Comparison of ENCODE assay signal across 1 cellular context in the genomic region with DNA sequence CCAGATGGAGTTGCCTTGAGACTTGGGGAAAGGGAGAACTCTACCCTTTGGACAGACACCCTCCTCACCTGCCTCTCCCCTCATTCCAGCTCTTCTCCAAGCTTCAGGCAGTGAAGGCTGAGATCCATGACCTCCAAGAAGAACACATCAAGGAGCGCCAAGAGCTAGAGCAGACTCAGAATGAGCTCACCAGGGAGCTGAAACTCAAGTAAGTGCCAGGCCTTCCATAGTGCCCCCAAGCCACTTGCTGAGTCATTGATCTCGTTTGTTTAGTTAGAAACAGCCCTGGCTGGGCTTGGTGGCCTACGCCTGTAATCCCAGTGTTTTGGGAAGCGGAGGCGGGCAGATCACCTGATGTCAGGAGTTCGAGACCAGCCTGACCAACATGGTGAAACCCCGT.
TF ChIP-seq lines count a peak whose summit lies in the region.

No MANE protein-coding gene starts in this region.

TF ChIP-seq in HepG2, 621 proteins besides CTCF, POLR2A, EP300 and RAD21:
- TF ChIP-seq NFE2L2 (IDR thresholded peaks at IDR 0.05; ENCODE audit: low read length) (peak; percentile 42; the same call in 1 of the 2 replicates), POLR2G (IDR thresholded peaks at IDR 0.05; ENCODE audit: low read depth, low read length) (no peak), FOSL2 (CRISPR knock-in tag; IDR thresholded peaks at IDR 0.05) (0 out of 2 replicates have a peak, but pooled peaks have one; percentile 9), ZFP36L1 (CRISPR knock-in tag; IDR thresholded peaks at IDR 0.05) (no peak), MAFK (conservative IDR thresholded peaks at IDR 0.05 in 1 of 2, IDR thresholded peaks at IDR 0.05 in 1 of 2; ENCODE audit: low read length in 2 of 2) (0 out of 4 replicates have a peak, but pooled peaks of 1 of the 2 experiments have one; percentile 6), ZNF678 (CRISPR knock-in tag; IDR thresholded peaks at IDR 0.05) (no peak)
